ENCODE assay signal across 18 cellular contexts in the genomic region with DNA sequence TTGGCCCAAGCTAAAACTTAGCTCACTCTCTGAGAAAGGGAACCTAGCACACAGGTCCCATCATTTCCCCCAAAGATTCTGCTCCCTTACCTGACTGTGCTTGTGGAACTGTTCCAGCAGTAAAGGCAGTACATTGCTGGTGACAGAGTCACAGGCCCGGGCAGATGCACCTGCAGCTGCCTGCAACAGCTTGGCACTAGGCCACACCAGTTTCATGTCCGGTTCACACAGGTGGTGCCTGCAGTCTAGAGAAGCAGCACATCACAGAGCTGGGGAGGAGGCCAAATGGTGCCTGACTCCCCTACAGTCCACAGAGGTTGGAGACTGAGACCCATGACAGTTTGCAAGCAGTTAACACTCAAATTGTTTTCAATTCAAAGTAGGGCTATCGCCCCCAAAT. TPM values are rescaled to one million over a fixed set of nuclear protein-coding genes. Genes with fewer than 3 reads are reported as not detected.
DNase-seq lines count a peak whose midpoint lies in the region; ATAC-seq and TF ChIP-seq lines count a peak whose summit lies in the region.
"Had no signal": no experiment of that assay in that cellular context is flagged by ENCODE, and none has a peak within 500 bp of the region (broad histone marks: within the 10 kb centered on the region; RNA-seq: fewer than 3 reads in every experiment).

No MANE protein-coding gene starts in this region.

- TF ChIP-seq POLR2A in breast epithelium (IDR thresholded peaks at IDR 0.05), result no peak

- H3K27ac ChIP-seq in breast epithelium, result no peak overlapping the region
- H3K27ac ChIP-seq: parathyroid adenoma had no signal

- peaks cover 99% of the 10 kb centered on the region for H3K36me3 Mint-ChIP-seq in MCF 10A (ENCODE audit: insufficient read depth, unreplicated experiment)

- H3K36me3 ChIP-seq in breast epithelium, result no peaks in the 10 kb centered on the region

- CTCF ChIA-PET in MCF 10A (lab: Yijun Ruan, JAX), result interaction anchor here (0.6 to 9.9 kb wide), 9 partner anchors 9 to 577 kb away, joined by 3 to 204 read pairs (median 5); partner anchors contain the start of gene ANKRD2

- H3K27ac Mint-ChIP-seq in MCF 10A (ENCODE audit: low read depth, unreplicated experiment), result no peak overlapping the region
- H3K27ac Mint-ChIP-seq: activated B cell treated with CpG ODN at 0.5 μM for 24 hours; activated CD8-positive, alpha-beta memory T cell treated with anti-CD3 and anti-CD28 coated beads, Interleukin-2, amount 10 ng/mL, durations not matched to agents 7 days and 5 days; T-helper 1 cell treated with Interleukin-12 subunit alpha and Interleukin-12 subunit beta and Interleukin-4 antibody, amounts not matched to agents 30 μg/mL and 1 μg/mL, for 36 hours had no signal

- H3K4me1 ChIP-seq in breast epithelium, result no peaks in the 10 kb centered on the region
- H3K4me1 ChIP-seq: parathyroid adenoma had no signal

- H3K9me3 Mint-ChIP-seq in MCF 10A (ENCODE audit: unreplicated experiment), result no peaks in the 10 kb centered on the region
- H3K9me3 Mint-ChIP-seq: activated B cell treated with CpG ODN at 0.5 μM for 24 hours; brain; T-helper 1 cell treated with Interleukin-12 subunit alpha and Interleukin-12 subunit beta and Interleukin-4 antibody, amounts not matched to agents 30 μg/mL and 1 μg/mL, for 36 hours had no signal

- no peak for TF ChIP-seq CTCF in MCF 10A (IDR thresholded peaks at IDR 0.05; ENCODE audit: unreplicated experiment)
- TF ChIP-seq CTCF in breast epithelium (IDR thresholded peaks at IDR 0.05), result no peak

- POLR2A ChIA-PET in MCF 10A (lab: Yijun Ruan, JAX), result interaction anchor here (0.7 to 4.9 kb wide), 15 partner anchors 8 to 219 kb away, joined by 3 to 37 read pairs (median 5); partner anchors contain the start of genes ANKRD2, AVPI1, PI4K2A and UBTD1

- no peaks in the 10 kb centered on the region for H3K27me3 ChIP-seq in breast epithelium
- H3K27me3 ChIP-seq: dorsolateral prefrontal cortex had no signal

- no peaks in the 10 kb centered on the region for H3K27me3 Mint-ChIP-seq in MCF 10A (ENCODE audit: insufficient read depth, unreplicated experiment)
- H3K27me3 Mint-ChIP-seq: activated B cell treated with CpG ODN at 0.5 μM for 24 hours; activated CD8-positive, alpha-beta memory T cell treated with anti-CD3 and anti-CD28 coated beads, Interleukin-2, amount 10 ng/mL, durations not matched to agents 7 days and 5 days; brain had no signal

- H3K9me3 ChIP-seq in breast epithelium, result no peaks in the 10 kb centered on the region

- no peak overlapping the region for H3K4me3 ChIP-seq in breast epithelium
- H3K4me3 ChIP-seq: dorsolateral prefrontal cortex had no signal

- DNase-seq in MCF 10A (ENCODE audit: unreplicated experiment), result peak; percentile 50
- no peak for DNase-seq in breast epithelium (ENCODE audit: low spot score in 2 of 2)
- DNase-seq in NCI-H2196 treated with DMSO at 0.1 percent for 48 hours (lab: John Stamatoyannopoulos, UW; ENCODE audit: unreplicated experiment), result peak; percentile 34
- DNase-seq in COR-L47 (lab: John Stamatoyannopoulos, UW), result no peak
- DNase-seq in stimulated activated CD4-positive, alpha-beta T cell treated with anti-CD3 and anti-CD28 coated beads, Interleukin-4, amount 100 ng/mL, for 1 hour, result no peak
- no peak for DNase-seq in left ventricle myocardium superior
- no peak for DNase-seq in SKM-1 (lab: John Stamatoyannopoulos, UW; ENCODE audit: unreplicated experiment)
- DNase-seq: activated B cell treated with CpG ODN at 0.5 μM for 24 hours; activated CD8-positive, alpha-beta memory T cell treated with anti-CD3 and anti-CD28 coated beads, Interleukin-2, amount 10 ng/mL, durations not matched to agents 7 days and 5 days; activated naive CD4-positive, alpha-beta T cell treated with anti-CD3 and anti-CD28 coated beads, Interleukin-2, amount 50 U/mL, for 16 hours; dorsolateral prefrontal cortex; KBM-7; NCI-H1436; NCI-H748 treated with DMSO at 0.1 percent for 48 hours had no signal

- H3K4me3 Mint-ChIP-seq in MCF 10A (ENCODE audit: unreplicated experiment), result no peak overlapping the region
- H3K4me3 Mint-ChIP-seq: activated B cell treated with CpG ODN at 0.5 μM for 24 hours; activated CD8-positive, alpha-beta memory T cell treated with anti-CD3 and anti-CD28 coated beads, Interleukin-2, amount 10 ng/mL, durations not matched to agents 7 days and 5 days; brain; T-helper 1 cell treated with Interleukin-12 subunit alpha and Interleukin-12 subunit beta and Interleukin-4 antibody, amounts not matched to agents 30 μg/mL and 1 μg/mL, for 36 hours had no signal

- ATAC-seq in esophagus mucosa (peak; percentile 80), left ventricle myocardium superior (no peak)
- ATAC-seq: activated CD8-positive, alpha-beta memory T cell treated with anti-CD3 and anti-CD28 coated beads, Interleukin-2, amount 10 ng/mL, durations not matched to agents 7 days and 5 days had no signal

- no TSS peak for BruUV-seq in MCF 10A (replicated peaks; lab: Mats Ljungman, UMichigan)

- intact Hi-C loops in MCF 10A (cut with micrococcal nuclease), result no loop called here
- intact Hi-C loops in breast epithelium (cut with DNase I; ENCODE audit: low total_unique reads), result loop anchor here (10.0 kb wide), 1 partner anchor 77 kb away; no protein-coding TSS in a partner anchor
- intact Hi-C loops in left ventricle myocardium superior (cut with micrococcal nuclease), result no loop called here

- H3K4me1 Mint-ChIP-seq in MCF 10A (ENCODE audit: insufficient read depth, unreplicated experiment), result peaks cover 16% of the 10 kb centered on the region
- H3K4me1 Mint-ChIP-seq: activated B cell treated with CpG ODN at 0.5 μM for 24 hours; activated CD8-positive, alpha-beta memory T cell treated with anti-CD3 and anti-CD28 coated beads, Interleukin-2, amount 10 ng/mL, durations not matched to agents 7 days and 5 days; brain had no signal

RNA-seq across cellular contexts. Expression of gene ZDHHC16, which starts 22.2 kb away (rescaled TPM):
- total RNA-seq in MCF 10A (2022) (44.9 and 48.0 TPM in 2 replicates), breast epithelium (10 to 100 TPM; 21.6 to 53.1 (median 44.6) TPM), esophagus mucosa (23.0 TPM), left ventricle myocardium superior (22.2 TPM)

RNA-seq across cellular contexts. Expression of gene EXOSC1, which starts 22.4 kb away (rescaled TPM):
- total RNA-seq in MCF 10A (2022), result 56.5 and 62.3 TPM in 2 replicates
- 10 to 100 TPM; 27.7 to 37.9 (median 36.7) TPM for total RNA-seq in breast epithelium
- 30.8 TPM for total RNA-seq in esophagus mucosa
- total RNA-seq in left ventricle myocardium superior, result 14.7 TPM

RNA-seq across cellular contexts. Expression of gene MMS19, which starts 30.1 kb away (rescaled TPM):
- total RNA-seq in MCF 10A (2022) (67.0 and 67.2 TPM in 2 replicates), breast epithelium (100 to 1,000 TPM in 1 of 3 donors, 10 to 100 TPM in 2; 73.0 to 109 (median 78.7) TPM), esophagus mucosa (44.0 TPM), left ventricle myocardium superior (38.4 TPM)

RNA-seq across cellular contexts. Expression of gene UBTD1, which starts 30.6 kb away (rescaled TPM):
- 7.2 and 7.8 TPM in 2 replicates for total RNA-seq in MCF 10A (2022)
- 10 to 100 TPM in 2 of 3 donors, 1 to 10 TPM in 1; 9.9 to 14.7 (median 12.4) TPM for total RNA-seq in breast epithelium
- total RNA-seq in esophagus mucosa, result 5.1 TPM
- total RNA-seq in left ventricle myocardium superior, result 28.1 TPM

RNA-seq across cellular contexts. Expression of gene PGAM1, which starts 42.2 kb away (rescaled TPM):
- 235 and 248 TPM in 2 replicates for total RNA-seq in MCF 10A (2022)
- 100 to 1,000 TPM; 162 to 182 (median 171) TPM for total RNA-seq in breast epithelium
- 324 TPM for total RNA-seq in esophagus mucosa
- 234 TPM for total RNA-seq in left ventricle myocardium superior

Comparison
In these comparisons a context has a peak if more than half of its experiments do, and no peak if none do; other contexts are left out.
1. DNase-seq: peak in MCF 10A (single experiment) and NCI-H2196 treated with DMSO at 0.1 percent for 48 hours (single experiment); none in breast epithelium (0 of 2), COR-L47 (single experiment), stimulated activated CD4-positive, alpha-beta T cell treated with anti-CD3 and anti-CD28 coated beads, Interleukin-4, amount 100 ng/mL, for 1 hour (single experiment), left ventricle myocardium superior (single experiment) and SKM-1 (single experiment).